Comparison of ENCODE assay signal across 1 cellular context in genomic region chr5:54902817-54903473, GRCh38.
TF ChIP-seq lines count a peak whose summit lies in the region.

No MANE protein-coding gene starts in this region.

TF ChIP-seq in GM12878, 131 proteins besides CTCF, POLR2A, EP300 and RAD21 (continued from another document and continues in another):
- TF ChIP-seq IKZF1 (conservative IDR thresholded peaks at IDR 0.05) (0 out of 2 replicates have a peak, but pooled peaks have one; percentile 44), RCOR1 (conservative IDR thresholded peaks at IDR 0.05; ENCODE audit: low read depth, low read length) (no peak), ZSCAN29 (IDR thresholded peaks at IDR 0.05) (no peak), BRCA1 (IDR thresholded peaks at IDR 0.05; ENCODE audit: low read depth, low read length) (no peak), YY1 (IDR thresholded peaks at IDR 0.05; ENCODE audit: low read depth, low read length) (no peak), CHD1 (IDR thresholded peaks at IDR 0.05; ENCODE audit: low read depth, low read length) (no peak), JUNB (IDR thresholded peaks at IDR 0.05) (peak; percentile 90), E4F1 (IDR thresholded peaks at IDR 0.05; ENCODE audit: borderline replicate concordance, partially characterized antibody) (no peak), KLF5 (IDR thresholded peaks at IDR 0.05; ENCODE audit: partially characterized antibody) (no peak), ZBTB4 (CRISPR knock-in tag; IDR thresholded peaks at IDR 0.05) (no peak), MTA2 (IDR thresholded peaks at IDR 0.05; ENCODE audit: low read depth) (no peak), TAF1 (IDR thresholded peaks at IDR 0.05; ENCODE audit: borderline replicate concordance, low read depth, low read length) (no peak), REST (IDR thresholded peaks at IDR 0.05; ENCODE audit: low read depth, low read length) (peak; percentile 21; the same call in 1 of the 2 replicates), ZBTB33 (IDR thresholded peaks at IDR 0.05) (no peak), CHD2 (IDR thresholded peaks at IDR 0.05; ENCODE audit: borderline replicate concordance, low read depth, low read length) (no peak), ZNF274 (IDR thresholded peaks at IDR 0.05; ENCODE audit: insufficient read depth, insufficient read length) (no peak), RAD51 (IDR thresholded peaks at IDR 0.05) (no peak), SIN3A (IDR thresholded peaks at IDR 0.05; ENCODE audit: low read depth, low read length) (no peak), E2F8 (IDR thresholded peaks at IDR 0.05; ENCODE audit: low read depth, partially characterized antibody) (no peak), PML (IDR thresholded peaks at IDR 0.05; ENCODE audit: low read length) (peak; percentile 81), MYC (IDR thresholded peaks at IDR 0.05; ENCODE audit: insufficient read depth, insufficient read length, insufficient replicate concordance, low read length, severe bottlenecking) (no peak), NFYA (IDR thresholded peaks at IDR 0.05; ENCODE audit: borderline replicate concordance, low read depth, low read length) (no peak), NR2C2 (IDR thresholded peaks at IDR 0.05; ENCODE audit: borderline replicate concordance, control insufficient read depth, insufficient read length, low read depth) (no peak), YBX1 (IDR thresholded peaks at IDR 0.05) (no peak), POU2F2 (IDR thresholded peaks at IDR 0.05; ENCODE audit: borderline replicate concordance, low read depth, low read length) (peak; percentile 82; the same call in 2 of the 3 replicates), MEF2B (IDR thresholded peaks at IDR 0.05; ENCODE audit: partially characterized antibody, poor library complexity, severe bottlenecking) (no peak), EED (IDR thresholded peaks at IDR 0.05; ENCODE audit: low read depth) (peak; percentile 95), BCL11A (IDR thresholded peaks at IDR 0.05; ENCODE audit: low read depth, low read length) (peak; percentile 88; the same call in 1 of the 2 replicates), ZBTB40 (IDR thresholded peaks at IDR 0.05; ENCODE audit: borderline replicate concordance) (no peak), FOXK2 (IDR thresholded peaks at IDR 0.05) (no peak), SMAD5 (IDR thresholded peaks at IDR 0.05; ENCODE audit: low read depth) (no peak), ZNF207 (IDR thresholded peaks at IDR 0.05; ENCODE audit: borderline replicate concordance) (no peak), STAT1 (conservative IDR thresholded peaks at IDR 0.05) (no peak), CEBPZ (IDR thresholded peaks at IDR 0.05; ENCODE audit: low read depth, low read length) (no peak), ZNF217 (IDR thresholded peaks at IDR 0.05) (peak; percentile 99), CBX5 (IDR thresholded peaks at IDR 0.05; ENCODE audit: low read depth) (0 out of 2 replicates have a peak, but pooled peaks have one; percentile 47), IRF4 (IDR thresholded peaks at IDR 0.05; ENCODE audit: low read depth, low read length) (peak; percentile 94), NR2C1 (IDR thresholded peaks at IDR 0.05) (no peak), SRF (IDR thresholded peaks at IDR 0.05; ENCODE audit: low read depth in 2 of 2, low read length in 2 of 2) (no peak)
